In the genomic region with DNA sequence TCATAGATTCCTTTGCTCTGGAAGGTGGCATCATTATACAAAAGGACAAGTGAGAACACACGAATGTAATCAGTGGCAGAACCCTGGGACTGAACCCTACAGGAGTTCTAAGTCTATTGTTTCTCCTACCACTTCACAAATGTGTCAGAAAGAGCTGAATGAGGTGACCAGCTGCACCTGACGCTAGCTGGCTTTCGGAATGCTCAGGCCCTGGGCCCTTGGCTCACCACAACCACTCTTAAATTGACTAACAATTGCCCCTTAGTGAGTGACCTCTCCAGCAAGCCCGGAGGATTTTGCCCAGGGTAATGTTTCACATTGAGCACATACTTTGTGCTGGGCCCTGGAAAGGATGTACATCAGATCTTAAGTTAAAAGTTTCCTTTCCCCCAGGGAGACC, we compare ENCODE assay signal across 8 cellular contexts. TPM values are rescaled to one million over a fixed set of nuclear protein-coding genes. Genes with fewer than 3 reads are reported as not detected.
DNase-seq lines count a peak whose midpoint lies in the region; ATAC-seq and TF ChIP-seq lines count a peak whose summit lies in the region.

No MANE protein-coding gene starts in this region.

- peaks cover 14 to 42% (median 22%) of the 10 kb centered on the region in 4 donors for H3K4me1 ChIP-seq in upper lobe of left lung

- WGBS in upper lobe of left lung, 2 donors = 53 to 60% methylated on average over 4 of the region's 4 CpGs

- H3K36me3 ChIP-seq in upper lobe of left lung = no peaks in the 10 kb centered on the region

- ATAC-seq in upper lobe of left lung (ENCODE audit: low FRiP score in 2 of 2) (peak in 1 of 2 donors; percentile 16), HG02973 (IDR thresholded peaks at IDR 0.05; ENCODE audit: unreplicated experiment) (no peak)

- CTCF ChIA-PET in activated naive CD4-positive, alpha-beta T cell treated with anti-CD3 and anti-CD28 coated beads for 36 hours (lab: Charles Lee) = interaction anchor here (1.2 kb wide), 2 partner anchors 42 to 192 kb away, joined by 3 to 5 read pairs; partner anchors contain the start of gene ABCA1

- no peaks in the 10 kb centered on the region for H3K36me3 Mint-ChIP-seq in activated naive CD4-positive, alpha-beta T cell treated with anti-CD3 and anti-CD28 coated beads for 36 hours (ENCODE audit: low read depth)
- H3K36me3 Mint-ChIP-seq in mesothelial cell of epicardium = no peaks in the 10 kb centered on the region

- intact Hi-C loops in activated naive CD4-positive, alpha-beta T cell treated with anti-CD3 and anti-CD28 coated beads for 36 hours (cut with micrococcal nuclease) = no loop called here

- peak overlapping the region; percentile 95 for H3K4me3 Mint-ChIP-seq in activated naive CD4-positive, alpha-beta T cell treated with anti-CD3 and anti-CD28 coated beads for 36 hours
- H3K4me3 Mint-ChIP-seq in mesothelial cell of epicardium = peak overlapping the region; percentile 96

- TF ChIP-seq POLR2A in upper lobe of left lung (IDR thresholded peaks at IDR 0.05) = no peak

- H3K9me3 ChIP-seq in upper lobe of left lung = no peaks in the 10 kb centered on the region

- H3K27me3 ChIP-seq in upper lobe of left lung = no peaks in the 10 kb centered on the region

- TF ChIP-seq EP300 in upper lobe of left lung (IDR thresholded peaks at IDR 0.05) = no peak

- no peak for TF ChIP-seq CTCF in mesothelial cell of epicardium (IDR thresholded peaks at IDR 0.05; ENCODE audit: unreplicated experiment)
- no peak for TF ChIP-seq CTCF in upper lobe of left lung (IDR thresholded peaks at IDR 0.05)

- no peaks in the 10 kb centered on the region for H3K27me3 Mint-ChIP-seq in activated naive CD4-positive, alpha-beta T cell treated with anti-CD3 and anti-CD28 coated beads for 36 hours (ENCODE audit: low read depth)
- no peaks in the 10 kb centered on the region for H3K27me3 Mint-ChIP-seq in mesothelial cell of epicardium (ENCODE audit: low read depth)

- H3K27ac ChIP-seq in cingulate gyrus (ENCODE audit: low read depth, low read length) = peak overlapping the region; percentile 86
- H3K27ac ChIP-seq in upper lobe of left lung = peak overlapping the region; percentile 6 to 96 (median 92)

- H3K9me3 Mint-ChIP-seq in activated naive CD4-positive, alpha-beta T cell treated with anti-CD3 and anti-CD28 coated beads for 36 hours = no peaks in the 10 kb centered on the region
- H3K9me3 Mint-ChIP-seq in mesothelial cell of epicardium = no peaks in the 10 kb centered on the region

- H3K4me1 Mint-ChIP-seq in activated naive CD4-positive, alpha-beta T cell treated with anti-CD3 and anti-CD28 coated beads for 36 hours (ENCODE audit: low read depth) = peaks cover 18% of the 10 kb centered on the region
- peaks cover 26% of the 10 kb centered on the region for H3K4me1 Mint-ChIP-seq in mesothelial cell of epicardium

- peak overlapping the region in 1 of 4 donors; percentile 64 for H3K4me3 ChIP-seq in upper lobe of left lung

- no peak for DNase-seq in activated naive CD4-positive, alpha-beta T cell treated with anti-CD3 and anti-CD28 coated beads for 36 hours
- no peak for DNase-seq in activated naive CD4-positive, alpha-beta T cell treated with anti-CD3 and anti-CD28 coated beads, Interleukin-2, amount 50 U/mL, for 16 hours
- DNase-seq in mesothelial cell of epicardium (ENCODE audit: low spot score in 2 of 2, unreplicated experiment in 2 of 2) (no peak), upper lobe of left lung (no peak), HUDEP-2 (lab: John Stamatoyannopoulos, UW; ENCODE audit: unreplicated experiment in 76 of 76) (no peak), COR-L47 (lab: John Stamatoyannopoulos, UW) (no peak)

- H3K27ac Mint-ChIP-seq in activated naive CD4-positive, alpha-beta T cell treated with anti-CD3 and anti-CD28 coated beads for 36 hours = peak overlapping the region; percentile 97
- peak overlapping the region; percentile 98 for H3K27ac Mint-ChIP-seq in mesothelial cell of epicardium

RNA-seq across cellular contexts. Expression of gene ABCA1, which starts 41.2 kb away (rescaled TPM):
- total RNA-seq in activated naive CD4-positive, alpha-beta T cell treated with anti-CD3 and anti-CD28 coated beads for 36 hours = 10 to 100 TPM; 31.3 to 31.5 TPM
- total RNA-seq in mesothelial cell of epicardium (35.3 to 39.9 TPM (median 37.3 TPM) in 3 replicates), upper lobe of left lung (100 to 1,000 TPM in 1 of 6 donors, 10 to 100 TPM in 5; 27.6 to 194 (median 47.0) TPM)
